2 cellular contexts compared by ENCODE assay signal in the genomic region with DNA sequence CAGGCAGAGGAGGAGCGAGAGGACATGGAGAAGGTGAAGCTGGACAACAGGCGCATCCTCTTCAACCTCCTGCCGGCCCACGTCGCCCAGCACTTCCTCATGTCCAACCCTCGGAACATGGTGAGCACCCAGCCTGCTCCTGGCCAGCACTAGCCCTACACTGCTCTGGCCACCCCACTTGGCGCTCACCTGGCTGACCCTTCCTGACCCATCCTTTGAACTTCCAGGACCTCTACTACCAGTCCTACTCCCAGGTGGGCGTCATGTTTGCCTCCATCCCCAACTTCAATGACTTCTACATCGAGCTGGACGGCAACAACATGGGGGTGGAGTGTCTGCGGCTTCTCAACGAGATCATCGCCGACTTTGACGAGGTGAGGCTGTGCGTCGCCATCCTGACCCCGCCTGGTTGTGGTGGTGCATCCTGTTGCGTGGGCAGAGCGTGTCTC.
TF ChIP-seq lines count a peak whose summit lies in the region.

No MANE protein-coding gene starts in this region.

TF ChIP-seq in liver, 16 proteins besides CTCF, POLR2A, EP300 and RAD21 (continued from another document):
- no peak for TF ChIP-seq TAF1 (conservative IDR thresholded peaks at IDR 0.05)
- TF ChIP-seq FOXA2 (IDR thresholded peaks at IDR 0.05): no peak
- no peak for TF ChIP-seq SP1 (IDR thresholded peaks at IDR 0.05)
- TF ChIP-seq GABPA (IDR thresholded peaks at IDR 0.05 in 1 of 2, conservative IDR thresholded peaks at IDR 0.05 in 1 of 2): no peak
- no peak for TF ChIP-seq JUND (IDR thresholded peaks at IDR 0.05)
- TF ChIP-seq EGR1 (IDR thresholded peaks at IDR 0.05; ENCODE audit: low read depth in 2 of 2): no peak
- TF ChIP-seq NR2F2 (IDR thresholded peaks at IDR 0.05): no peak
- TF ChIP-seq RXRA (IDR thresholded peaks at IDR 0.05): no peak
- no peak for TF ChIP-seq REST (IDR thresholded peaks at IDR 0.05)
- no peak for TF ChIP-seq HNF4A (conservative IDR thresholded peaks at IDR 0.05)
- TF ChIP-seq YY1 (IDR thresholded peaks at IDR 0.05): no peak
- no peak for TF ChIP-seq FOXA1 (IDR thresholded peaks at IDR 0.05)

TF ChIP-seq in HepG2, 621 proteins besides CTCF, POLR2A, EP300 and RAD21 (continued from another document):
- TF ChIP-seq, protein P1, sequence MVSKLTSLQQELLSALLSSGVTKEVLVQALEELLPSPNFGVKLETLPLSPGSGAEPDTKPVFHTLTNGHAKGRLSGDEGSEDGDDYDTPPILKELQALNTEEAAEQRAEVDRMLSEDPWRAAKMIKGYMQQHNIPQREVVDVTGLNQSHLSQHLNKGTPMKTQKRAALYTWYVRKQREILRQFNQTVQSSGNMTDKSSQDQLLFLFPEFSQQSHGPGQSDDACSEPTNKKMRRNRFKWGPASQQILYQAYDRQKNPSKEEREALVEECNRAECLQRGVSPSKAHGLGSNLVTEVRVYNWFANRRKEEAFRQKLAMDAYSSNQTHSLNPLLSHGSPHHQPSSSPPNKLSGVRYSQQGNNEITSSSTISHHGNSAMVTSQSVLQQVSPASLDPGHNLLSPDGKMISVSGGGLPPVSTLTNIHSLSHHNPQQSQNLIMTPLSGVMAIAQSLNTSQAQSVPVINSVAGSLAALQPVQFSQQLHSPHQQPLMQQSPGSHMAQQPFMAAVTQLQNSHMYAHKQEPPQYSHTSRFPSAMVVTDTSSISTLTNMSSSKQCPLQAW (CRISPR knock-in tag; IDR thresholded peaks at IDR 0.05): no peak
- TF ChIP-seq KLF11 (CRISPR knock-in tag; IDR thresholded peaks at IDR 0.05) (no peak), FOXC1 (CRISPR knock-in tag; IDR thresholded peaks at IDR 0.05; ENCODE audit: borderline replicate concordance) (no peak), ZNF589 (CRISPR knock-in tag; conservative IDR thresholded peaks at IDR 0.05) (no peak), ZNF34 (CRISPR knock-in tag; IDR thresholded peaks at IDR 0.05; ENCODE audit: borderline replicate concordance) (no peak)
- TF ChIP-seq, protein P2, sequence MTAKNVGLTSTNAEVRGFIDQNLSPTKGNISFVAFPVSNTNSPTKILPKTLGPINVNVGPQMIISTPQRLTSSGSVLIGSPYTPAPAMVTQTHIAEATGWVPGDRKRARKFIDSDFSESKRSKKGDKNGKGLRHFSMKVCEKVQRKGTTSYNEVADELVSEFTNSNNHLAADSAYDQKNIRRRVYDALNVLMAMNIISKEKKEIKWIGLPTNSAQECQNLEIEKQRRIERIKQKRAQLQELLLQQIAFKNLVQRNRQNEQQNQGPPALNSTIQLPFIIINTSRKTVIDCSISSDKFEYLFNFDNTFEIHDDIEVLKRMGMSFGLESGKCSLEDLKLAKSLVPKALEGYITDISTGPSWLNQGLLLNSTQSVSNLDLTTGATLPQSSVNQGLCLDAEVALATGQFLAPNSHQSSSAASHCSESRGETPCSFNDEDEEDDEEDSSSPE (CRISPR knock-in tag; IDR thresholded peaks at IDR 0.05): no peak
